ENCODE assay signal across 28 cellular contexts in genomic region chr3:30439451-30440053, GRCh38.
DNase-seq lines count a peak whose midpoint lies in the region; ATAC-seq and TF ChIP-seq lines count a peak whose summit lies in the region.
"Had no signal": no experiment of that assay in that cellular context is flagged by ENCODE, and none has a peak within 500 bp of the region (broad histone marks: within the 10 kb centered on the region; RNA-seq: fewer than 3 reads in every experiment).

No MANE protein-coding gene starts in this region.

- no peaks in the 10 kb centered on the region for H3F3A ChIP-seq in PC-3 (ENCODE audit: low read length, unreplicated experiment)

- H3K9me3 Mint-ChIP-seq in chondrocyte (ENCODE audit: low read depth) (peaks cover 5% of the 10 kb centered on the region), nephron (peaks cover 10% of the 10 kb centered on the region)
- H3K9me3 Mint-ChIP-seq: activated T-helper 17 cell treated with anti-CD3 and anti-CD28 coated beads, Interleukin-2, amount 50 U/mL, for 72 hours; nephron progenitor cell had no signal

- no peaks in the 10 kb centered on the region for H4K20me1 ChIP-seq in PC-3 (ENCODE audit: low read length)

- BruUV-seq in PC-3 (replicated peaks; lab: Mats Ljungman, UMichigan), result no TSS peak

- no peak overlapping the region for H3K9ac ChIP-seq in PC-3 (ENCODE audit: low read length)

- H3K27me3 ChIP-seq in PC-3 (ENCODE audit: low read length) (no peaks in the 10 kb centered on the region), transverse colon (no peaks in the 10 kb centered on the region), spleen (replicated peaks in 1 of 7) (no peaks in the 10 kb centered on the region)
- H3K27me3 ChIP-seq: Peyer's patch, thyroid gland had no signal

- WGBS in transverse colon (ENCODE audit: low coverage in 1 of 2), 2 donors, result 78 to 85% methylated on average over 8 to 9 of the region's 9 CpGs
- 90 to 95% (median 91%) methylated on average over 9 of the region's 9 CpGs for WGBS in spleen, 5 donors

- H3K27me3 Mint-ChIP-seq in chondrocyte (ENCODE audit: low read depth) (no peaks in the 10 kb centered on the region), nephron (ENCODE audit: low read depth) (no peaks in the 10 kb centered on the region)
- H3K27me3 Mint-ChIP-seq: activated T-helper 17 cell treated with anti-CD3 and anti-CD28 coated beads, Interleukin-2, amount 50 U/mL, for 72 hours; stimulated activated naive CD8-positive, alpha-beta T cell treated with anti-CD3 and anti-CD28 coated beads, Interleukin-15, amount 100 ng/mL, for 72 hours had no signal

- CTCF ChIA-PET in PC-3 (lab: Charles Lee), result no interaction called here

- peaks cover 73% of the 10 kb centered on the region for H3K4me1 Mint-ChIP-seq in chondrocyte (ENCODE audit: low read depth)
- peaks cover 61% of the 10 kb centered on the region for H3K4me1 Mint-ChIP-seq in nephron

- ATAC-seq in PC-3 (no peak), mucosa of descending colon (no peak)
- ATAC-seq: activated CD8-positive, alpha-beta T cell treated with anti-CD3 and anti-CD28 coated beads, Interleukin-2, amount 10 ng/mL, durations not matched to agents 7 days and 5 days; activated T-helper 17 cell treated with anti-CD3 and anti-CD28 coated beads, Interleukin-2, amount 50 U/mL, for 72 hours; HCT116; stimulated activated naive CD8-positive, alpha-beta T cell treated with anti-CD3 and anti-CD28 coated beads, Interleukin-15, amount 100 ng/mL, for 72 hours had no signal

- H3K27ac Mint-ChIP-seq in chondrocyte (ENCODE audit: unreplicated experiment), result peak overlapping the region; percentile 57
- H3K27ac Mint-ChIP-seq in nephron, result peak overlapping the region in 2 of 3 experiments; percentile 36 to 94
- H3K27ac Mint-ChIP-seq: activated CD8-positive, alpha-beta T cell treated with anti-CD3 and anti-CD28 coated beads, Interleukin-2, amount 10 ng/mL, durations not matched to agents 7 days and 5 days; activated T-helper 17 cell treated with anti-CD3 and anti-CD28 coated beads, Interleukin-2, amount 50 U/mL, for 72 hours; nephron progenitor cell; stimulated activated naive CD8-positive, alpha-beta T cell treated with anti-CD3 and anti-CD28 coated beads, Interleukin-15, amount 100 ng/mL, for 72 hours had no signal

- TF ChIP-seq POLR2A in transverse colon (IDR thresholded peaks at IDR 0.05), result no peak
- TF ChIP-seq POLR2A in spleen (IDR thresholded peaks at IDR 0.05), result no peak

- H3K36me3 ChIP-seq in PC-3 (ENCODE audit: low read depth, low read length) (no peaks in the 10 kb centered on the region), transverse colon (no peaks in the 10 kb centered on the region), mucosa of descending colon (ENCODE audit: low read depth) (no peaks in the 10 kb centered on the region), spleen (no peaks in the 10 kb centered on the region)
- H3K36me3 ChIP-seq: Peyer's patch, thyroid gland had no signal

- H3K9me2 ChIP-seq in PC-3 (replicated peaks; ENCODE audit: low read length), result no peaks in the 10 kb centered on the region

- POLR2A ChIA-PET in PC-3 (lab: Charles Lee; ENCODE audit: unreplicated experiment), result no interaction called here

- H3K36me3 Mint-ChIP-seq in chondrocyte (ENCODE audit: low read depth), result no peaks in the 10 kb centered on the region
- H3K36me3 Mint-ChIP-seq in nephron (ENCODE audit: low read depth), result no peaks in the 10 kb centered on the region

- H3K27ac ChIP-seq in PC-3 (ENCODE audit: low read length), result peak overlapping the region; percentile 30
- peak overlapping the region; percentile 52 to 81 (median 69) for H3K27ac ChIP-seq in transverse colon
- no peak overlapping the region for H3K27ac ChIP-seq in spleen
- H3K27ac ChIP-seq: thyroid gland had no signal

- intact Hi-C loops in PC-3 (cut with micrococcal nuclease), result no loop called here
- intact Hi-C loops in transverse colon (cut with DNase I; ENCODE audit: low total_unique reads), result no loop called here
- intact Hi-C loops in mucosa of descending colon (cut with DNase I, micrococcal nuclease), result no loop called here
- intact Hi-C loops in spleen (cut with DNase I; ENCODE audit: low total_unique reads), result no loop called here

- H3K4me3 ChIP-seq in PC-3 (ENCODE audit: low read length) (no peak overlapping the region), transverse colon (no peak overlapping the region), mucosa of descending colon (no peak overlapping the region), spleen (no peak overlapping the region)
- H3K4me3 ChIP-seq: Peyer's patch, thyroid gland had no signal

- no peaks in the 10 kb centered on the region for H3K79me2 ChIP-seq in PC-3 (ENCODE audit: low read length)

- peaks cover 14% of the 10 kb centered on the region for H3K4me1 ChIP-seq in PC-3 (ENCODE audit: insufficient read depth, low read length)
- H3K4me1 ChIP-seq in transverse colon, result peaks cover 3 to 35% (median 6%) of the 10 kb centered on the region in 4 donors
- H3K4me1 ChIP-seq in mucosa of descending colon (ENCODE audit: low read depth), result no peaks in the 10 kb centered on the region
- H3K4me1 ChIP-seq in spleen, result peaks cover 0 to 39% (median 22%) of the 10 kb centered on the region in 6 donors
- H3K4me1 ChIP-seq: Peyer's patch had no signal

- no peak overlapping the region for H2AFZ ChIP-seq in PC-3 (ENCODE audit: low read length)

- in situ Hi-C loops in transverse colon (cut with MboI; ENCODE audit: low pct_ligation_motif_present in 1 of 4, low pct_unique_long_range_greater_than_20kb in 1 of 4, low sequenced_read_pairs in 3 of 4), result no loop called here

- H3K9me3 ChIP-seq in PC-3 (ENCODE audit: low read length) (no peaks in the 10 kb centered on the region), transverse colon (no peaks in the 10 kb centered on the region), mucosa of descending colon (no peaks in the 10 kb centered on the region), spleen (no peaks in the 10 kb centered on the region)
- H3K9me3 ChIP-seq: Caco-2, Peyer's patch, thyroid gland had no signal

- TF ChIP-seq CTCF in PC-3 (conservative IDR thresholded peaks at IDR 0.05; ENCODE audit: low read depth, low read length) (no peak), chondrocyte (IDR thresholded peaks at IDR 0.05) (no peak), nephron (IDR thresholded peaks at IDR 0.05; ENCODE audit: unreplicated experiment in 3 of 3) (no peak), transverse colon (IDR thresholded peaks at IDR 0.05) (no peak), mucosa of descending colon (IDR thresholded peaks at IDR 0.05) (no peak), spleen (IDR thresholded peaks at IDR 0.05 in 8 of 11, conservative IDR thresholded peaks at IDR 0.05 in 3 of 11) (no peak)

- DNase-seq in PC-3 (no peak), chondrocyte (ENCODE audit: low spot score) (no peak), transverse colon (no peak), mucosa of descending colon (no peak), spleen (no peak), GOT3 (lab: John Stamatoyannopoulos, UW) (no peak)
- DNase-seq: activated CD4-positive, alpha-beta T cell treated with anti-CD3 and anti-CD28 coated beads for 4 hours; activated CD8-positive, alpha-beta T cell treated with anti-CD3 and anti-CD28 coated beads, Interleukin-2, amount 10 ng/mL, durations not matched to agents 7 days and 5 days; activated naive CD4-positive, alpha-beta T cell treated with anti-CD3 and anti-CD28 coated beads, Interleukin-2, amount 50 U/mL, for 16 hours; amniotic stem cell; C1 segment of cervical spinal cord; DMS79; effector CD4-positive, alpha-beta T cell; NCI-H146; NCI-H526 treated with DMSO at 0.1 percent for 48 hours; nephron progenitor cell; Peyer's patch; retina; SHP77 treated with DMSO at 0.1 percent for 48 hours; stimulated activated CD4-positive, alpha-beta T cell treated with anti-CD3 and anti-CD28 coated beads, Interleukin-12 subunit alpha, Interleukin-12 subunit beta, amount 100 ng/mL, for 4 hours; stimulated activated CD4-positive, alpha-beta T cell treated with anti-CD3 and anti-CD28 coated beads, Interleukin-2, amount 100 ng/mL, for 48 hours; stimulated activated naive CD8-positive, alpha-beta T cell treated with anti-CD3 and anti-CD28 coated beads, Interleukin-15, amount 100 ng/mL, for 72 hours; T-helper 9 cell; thyroid gland had no signal

- H3K4me2 ChIP-seq in PC-3 (ENCODE audit: low read length), result no peak overlapping the region

- H3K4me3 Mint-ChIP-seq in chondrocyte (ENCODE audit: unreplicated experiment) (no peak overlapping the region), nephron (no peak overlapping the region)
- H3K4me3 Mint-ChIP-seq: activated CD8-positive, alpha-beta T cell treated with anti-CD3 and anti-CD28 coated beads, Interleukin-2, amount 10 ng/mL, durations not matched to agents 7 days and 5 days; activated T-helper 17 cell treated with anti-CD3 and anti-CD28 coated beads, Interleukin-2, amount 50 U/mL, for 72 hours; nephron progenitor cell; stimulated activated naive CD8-positive, alpha-beta T cell treated with anti-CD3 and anti-CD28 coated beads, Interleukin-15, amount 100 ng/mL, for 72 hours had no signal

- TF ChIP-seq EP300 in transverse colon (IDR thresholded peaks at IDR 0.05; ENCODE audit: low read depth), result no peak

Comparison
In these comparisons a context has a peak if more than half of its experiments do, and no peak if none do; other contexts are left out.
1. H3K27ac ChIP-seq: peak in PC-3 (single experiment) and transverse colon (4 of 4); none in spleen (0 of 8).